ENCODE assay signal across 12 cellular contexts in genomic region chr16:89191033-89191900, GRCh38. TPM values are rescaled to one million over a fixed set of nuclear protein-coding genes. Genes with fewer than 3 reads are reported as not detected.
DNase-seq lines count a peak whose midpoint lies in the region; ATAC-seq, FAIRE-seq and TF ChIP-seq lines count a peak whose summit lies in the region.
"Had no signal": no experiment of that assay in that cellular context is flagged by ENCODE, and none has a peak within 500 bp of the region (broad histone marks: within the 10 kb centered on the region; RNA-seq: fewer than 3 reads in every experiment).

No MANE protein-coding gene starts in this region.

- H3K9me3 Mint-ChIP-seq in endothelial cell (ENCODE audit: unreplicated experiment) (no peaks in the 10 kb centered on the region), neural progenitor cell (no peaks in the 10 kb centered on the region)
- H3K9me3 Mint-ChIP-seq: T-helper 1 cell treated with Interleukin-12 subunit alpha and Interleukin-12 subunit beta and Interleukin-4 antibody, amounts not matched to agents 30 μg/mL and 1 μg/mL, for 36 hours had no signal

- H3K79me2 ChIP-seq in neural progenitor cell (ENCODE audit: low read depth): no peaks in the 10 kb centered on the region

- H3K4me1 ChIP-seq in neural progenitor cell: no peaks in the 10 kb centered on the region

- no peak for TF ChIP-seq POLR2A in GM12892 (IDR thresholded peaks at IDR 0.05; ENCODE audit: low read depth, low read length)

- no peak overlapping the region for H3K9ac ChIP-seq in neural progenitor cell

- peaks cover 67% of the 10 kb centered on the region for H3K27me3 ChIP-seq in neural progenitor cell

- peaks cover 14% of the 10 kb centered on the region for H3K27me3 Mint-ChIP-seq in endothelial cell (ENCODE audit: unreplicated experiment)
- H3K27me3 Mint-ChIP-seq in neural progenitor cell (ENCODE audit: insufficient read depth, low read depth): peaks cover 30% of the 10 kb centered on the region

- peaks cover 25% of the 10 kb centered on the region for H3F3A ChIP-seq in neural progenitor cell (ENCODE audit: low read depth)

- no peaks in the 10 kb centered on the region for H3K36me3 ChIP-seq in neural progenitor cell

- no peaks in the 10 kb centered on the region for H4K20me1 ChIP-seq in neural progenitor cell (ENCODE audit: low read depth)

- H3K27ac ChIP-seq in C4-2B (peak overlapping the region; percentile 61; the same call in 1 of the 2 replicates), neural progenitor cell (no peak overlapping the region)

- H3K4me1 Mint-ChIP-seq in endothelial cell (ENCODE audit: unreplicated experiment) (no peaks in the 10 kb centered on the region), neural progenitor cell (no peaks in the 10 kb centered on the region)

- DNase-seq in GM12892 (ENCODE audit: insufficient read length) (no peak), endothelial cell (ENCODE audit: low spot score) (peak; percentile 6), neural progenitor cell (ENCODE audit: low spot score) (peak; percentile 6), NCI-H526 (lab: John Stamatoyannopoulos, UW) (no peak), NOMO-1 treated with dmso at 0.1 percent for 144 hours (lab: John Stamatoyannopoulos, UW; ENCODE audit: unreplicated experiment) (no peak), NCI-H187 treated with DMSO at 0.1 percent for 48 hours (lab: John Stamatoyannopoulos, UW) (no peak)
- DNase-seq: amygdala, DND-41 had no signal

- no peak for ATAC-seq in HG03457 (IDR thresholded peaks at IDR 0.05; ENCODE audit: unreplicated experiment)

- FAIRE-seq in GM12892 (lab: Jason Lieb, UNC): peak; percentile 50

- H3K27ac Mint-ChIP-seq in endothelial cell (ENCODE audit: unreplicated experiment) (peak overlapping the region; percentile 57), neural progenitor cell (no peak overlapping the region)
- H3K27ac Mint-ChIP-seq: T-helper 1 cell treated with Interleukin-12 subunit alpha and Interleukin-12 subunit beta and Interleukin-4 antibody, amounts not matched to agents 30 μg/mL and 1 μg/mL, for 36 hours had no signal

- TF ChIP-seq CTCF in C4-2B (conservative IDR thresholded peaks at IDR 0.05): no peak
- TF ChIP-seq CTCF in endothelial cell (IDR thresholded peaks at IDR 0.05; ENCODE audit: unreplicated experiment): no peak
- TF ChIP-seq CTCF in neural progenitor cell (IDR thresholded peaks at IDR 0.05): no peak

- no peaks in the 10 kb centered on the region for H3K9me3 ChIP-seq in neural progenitor cell (ENCODE audit: low read depth)

- H3K36me3 Mint-ChIP-seq in endothelial cell (ENCODE audit: low read depth, unreplicated experiment) (no peaks in the 10 kb centered on the region), neural progenitor cell (no peaks in the 10 kb centered on the region)

- H2AFZ ChIP-seq in neural progenitor cell (replicated peaks): no peak overlapping the region

- no peak overlapping the region for H3K4me2 ChIP-seq in neural progenitor cell

- H3K4me3 ChIP-seq in neural progenitor cell: no peak overlapping the region

- peak overlapping the region; percentile 21 for H3K4me3 Mint-ChIP-seq in endothelial cell (ENCODE audit: unreplicated experiment)
- H3K4me3 Mint-ChIP-seq in neural progenitor cell: peak overlapping the region; percentile 53
- H3K4me3 Mint-ChIP-seq: T-helper 1 cell treated with Interleukin-12 subunit alpha and Interleukin-12 subunit beta and Interleukin-4 antibody, amounts not matched to agents 30 μg/mL and 1 μg/mL, for 36 hours had no signal

RNA-seq across cellular contexts. Expression of gene SLC22A31, which starts 9.1 kb away (rescaled TPM):
- not detected for polyA plus RNA-seq in GM12892 (2012; ENCODE audit: missing spikeins)
- total RNA-seq in endothelial cell (ENCODE audit: unreplicated experiment) (0.54 TPM), neural progenitor cell (ENCODE audit: low replicate concordance) (0.87 TPM in 1 of 2 replicates, not detected in the other)
- total RNA-seq: activated CD8-positive, alpha-beta memory T cell treated with anti-CD3 and anti-CD28 coated beads for 36 hours had no signal

RNA-seq across cellular contexts. Expression of gene CDH15, which starts 19.7 kb away (rescaled TPM):
- 0.40 TPM for polyA plus RNA-seq in GM12892 (2012; ENCODE audit: missing spikeins)
- total RNA-seq in endothelial cell (ENCODE audit: unreplicated experiment) (not detected), neural progenitor cell (ENCODE audit: low replicate concordance) (not detected in 2 replicates)
- total RNA-seq: activated CD8-positive, alpha-beta memory T cell treated with anti-CD3 and anti-CD28 coated beads for 36 hours had no signal

RNA-seq across cellular contexts. Expression of gene ZNF778, which starts 26.2 kb away (rescaled TPM):
- polyA plus RNA-seq in GM12892 (2012; ENCODE audit: missing spikeins): 3.6 TPM
- total RNA-seq in endothelial cell (ENCODE audit: unreplicated experiment): 35.5 TPM
- 21.5 and 26.1 TPM in 2 replicates for total RNA-seq in neural progenitor cell (ENCODE audit: low replicate concordance)

Comparison
In these comparisons a context has a peak if more than half of its experiments do, and no peak if none do; other contexts are left out.
1. DNase-seq: peak in endothelial cell (single experiment) and neural progenitor cell (single experiment); none in GM12892 (single experiment), NCI-H526 (0 of 2), NOMO-1 treated with dmso at 0.1 percent for 144 hours (single experiment) and NCI-H187 treated with DMSO at 0.1 percent for 48 hours (single experiment).